Comparison of ENCODE assay signal across 26 cellular contexts in genomic region chr15:50067254-50067653, GRCh38. TPM values are rescaled to one million over a fixed set of nuclear protein-coding genes. Genes with fewer than 3 reads are reported as not detected.
DNase-seq lines count a peak whose midpoint lies in the region; ATAC-seq and TF ChIP-seq lines count a peak whose summit lies in the region.
"Had no signal": no experiment of that assay in that cellular context is flagged by ENCODE, and none has a peak within 500 bp of the region (broad histone marks: within the 10 kb centered on the region; RNA-seq: fewer than 3 reads in every experiment).

No MANE protein-coding gene starts in this region.

- H3K4me3 ChIP-seq in HL-60 (replicated peaks; ENCODE audit: insufficient read depth, low read length) = no peak overlapping the region
- no peak overlapping the region for H3K4me3 ChIP-seq in neural progenitor cell
- H3K4me3 ChIP-seq: heart right ventricle, pancreas, SK-N-MC, tibial artery had no signal

- H3K4me1 Mint-ChIP-seq in dendritic cell treated with granulocyte-macrophage colony-stimulating factor and Interleukin-4, amounts not matched to agents 40 ng/mL and 50 ng/mL, for 4 days (ENCODE audit: low read depth) = peaks cover 38% of the 10 kb centered on the region
- no peaks in the 10 kb centered on the region for H3K4me1 Mint-ChIP-seq in neural progenitor cell

- DNase-seq in CD1c-positive myeloid dendritic cell (ENCODE audit: extremely low spot score) (peak; percentile 38), HL-60 (ENCODE audit: low read depth in 1 of 2, low spot score in 1 of 2) (no peak), neural progenitor cell (ENCODE audit: low spot score) (no peak), NCI-H2171 treated with DMSO at 0.1 percent for 48 hours (lab: John Stamatoyannopoulos, UW) (no peak)
- DNase-seq: activated CD8-positive, alpha-beta T cell treated with anti-CD3 and anti-CD28 coated beads for 36 hours; activated naive CD4-positive, alpha-beta T cell; activated T-cell treated with anti-CD3 and anti-CD28 coated beads, Interleukin-2, amount 50 U/mL, for 1 hour; CD4-positive, alpha-beta memory T cell; DMS 273 treated with DMSO at 0.1 percent for 48 hours; effector memory CD4-positive, alpha-beta T cell; foreskin keratinocyte; heart right ventricle; naive thymus-derived CD4-positive, alpha-beta T cell; NCI-H1048; NCI-H187; NCI-H69; pancreas; right cardiac atrium; stimulated activated CD4-positive, alpha-beta T cell treated with anti-CD3 and anti-CD28 coated beads, Interleukin-4, amount 100 ng/mL, for 4 hours; stimulated activated naive CD8-positive, alpha-beta T cell treated with anti-CD3 and anti-CD28 coated beads, Interleukin-15, amount 100 ng/mL, for 72 hours; tibial artery had no signal

- H3K79me2 ChIP-seq in neural progenitor cell (ENCODE audit: low read depth) = no peaks in the 10 kb centered on the region

- no peak for ATAC-seq in GM21381 (IDR thresholded peaks at IDR 0.05; ENCODE audit: unreplicated experiment)
- ATAC-seq in GM19463 (IDR thresholded peaks at IDR 0.05; ENCODE audit: unreplicated experiment) = no peak
- ATAC-seq: activated CD8-positive, alpha-beta T cell treated with anti-CD3 and anti-CD28 coated beads for 36 hours; foreskin keratinocyte; heart right ventricle; naive thymus-derived CD4-positive, alpha-beta T cell; pancreas; right cardiac atrium; stimulated activated naive CD8-positive, alpha-beta T cell treated with anti-CD3 and anti-CD28 coated beads, Interleukin-15, amount 100 ng/mL, for 72 hours had no signal

- no peaks in the 10 kb centered on the region for H4K20me1 ChIP-seq in neural progenitor cell (ENCODE audit: low read depth)

- peaks cover 9% of the 10 kb centered on the region for H3K4me1 ChIP-seq in neural progenitor cell
- H3K4me1 ChIP-seq: foreskin keratinocyte, pancreas, tibial artery had no signal

- TF ChIP-seq CTCF in HL-60 (IDR thresholded peaks at IDR 0.05; ENCODE audit: insufficient read depth, low read length) (no peak), neural progenitor cell (IDR thresholded peaks at IDR 0.05) (no peak)

- H3K27me3 ChIP-seq in HL-60 (ENCODE audit: insufficient read depth, poor library complexity, severe bottlenecking) = no peaks in the 10 kb centered on the region
- H3K27me3 ChIP-seq in neural progenitor cell = no peaks in the 10 kb centered on the region
- H3K27me3 ChIP-seq: heart right ventricle, pancreas, tibial artery had no signal

- intact Hi-C loops in dendritic cell treated with granulocyte-macrophage colony-stimulating factor and Interleukin-4, amounts not matched to agents 40 ng/mL and 50 ng/mL, for 4 days (cut with micrococcal nuclease) = loop anchor here (5.0 kb wide), 1 partner anchor 40 kb away; no protein-coding TSS in a partner anchor

- peaks cover 37% of the 10 kb centered on the region for H3K36me3 Mint-ChIP-seq in dendritic cell treated with granulocyte-macrophage colony-stimulating factor and Interleukin-4, amounts not matched to agents 40 ng/mL and 50 ng/mL, for 4 days (ENCODE audit: low read depth)
- H3K36me3 Mint-ChIP-seq in neural progenitor cell = no peaks in the 10 kb centered on the region
- H3K36me3 Mint-ChIP-seq: CD4-positive, alpha-beta memory T cell had no signal

- H2AFZ ChIP-seq in neural progenitor cell (replicated peaks) = peak overlapping the region; percentile 35

- no peak overlapping the region for H3K4me2 ChIP-seq in neural progenitor cell
- H3K4me2 ChIP-seq: KMS-11 had no signal

- no peak overlapping the region for H3K4me3 Mint-ChIP-seq in dendritic cell treated with granulocyte-macrophage colony-stimulating factor and Interleukin-4, amounts not matched to agents 40 ng/mL and 50 ng/mL, for 4 days
- H3K4me3 Mint-ChIP-seq in neural progenitor cell = no peak overlapping the region
- H3K4me3 Mint-ChIP-seq: activated CD8-positive, alpha-beta T cell treated with anti-CD3 and anti-CD28 coated beads for 36 hours; CD4-positive, alpha-beta memory T cell; stimulated activated naive CD8-positive, alpha-beta T cell treated with anti-CD3 and anti-CD28 coated beads, Interleukin-15, amount 100 ng/mL, for 72 hours had no signal

- no peaks in the 10 kb centered on the region for H3K36me3 ChIP-seq in neural progenitor cell
- H3K36me3 ChIP-seq: heart right ventricle, pancreas, tibial artery had no signal

- no peaks in the 10 kb centered on the region for H3K9me3 Mint-ChIP-seq in dendritic cell treated with granulocyte-macrophage colony-stimulating factor and Interleukin-4, amounts not matched to agents 40 ng/mL and 50 ng/mL, for 4 days
- H3K9me3 Mint-ChIP-seq in neural progenitor cell = no peaks in the 10 kb centered on the region
- H3K9me3 Mint-ChIP-seq: CD4-positive, alpha-beta memory T cell; stimulated activated naive CD8-positive, alpha-beta T cell treated with anti-CD3 and anti-CD28 coated beads, Interleukin-15, amount 100 ng/mL, for 72 hours had no signal

- peak overlapping the region; percentile 65 for H3K27ac Mint-ChIP-seq in dendritic cell treated with granulocyte-macrophage colony-stimulating factor and Interleukin-4, amounts not matched to agents 40 ng/mL and 50 ng/mL, for 4 days
- no peak overlapping the region for H3K27ac Mint-ChIP-seq in neural progenitor cell

- H3K27ac ChIP-seq in HL-60 (replicated peaks) (peak overlapping the region; percentile 93), neural progenitor cell (no peak overlapping the region)
- H3K27ac ChIP-seq: foreskin keratinocyte, KMS-11, pancreas, SK-N-MC, tibial artery had no signal

- no peaks in the 10 kb centered on the region for H3K27me3 Mint-ChIP-seq in dendritic cell treated with granulocyte-macrophage colony-stimulating factor and Interleukin-4, amounts not matched to agents 40 ng/mL and 50 ng/mL, for 4 days
- H3K27me3 Mint-ChIP-seq in neural progenitor cell (ENCODE audit: insufficient read depth, low read depth) = no peaks in the 10 kb centered on the region

- H3K9ac ChIP-seq in neural progenitor cell = no peak overlapping the region
- H3K9ac ChIP-seq: KMS-11 had no signal

- H3F3A ChIP-seq in neural progenitor cell (ENCODE audit: low read depth) = no peaks in the 10 kb centered on the region

- no peaks in the 10 kb centered on the region for H3K9me3 ChIP-seq in neural progenitor cell (ENCODE audit: low read depth)
- H3K9me3 ChIP-seq: heart right ventricle, pancreas, tibial artery had no signal

RNA-seq across cellular contexts. Expression of gene ATP8B4, which starts 51.8 kb away (rescaled TPM):
- total RNA-seq in neural progenitor cell (ENCODE audit: low replicate concordance) = 2.0 and 2.7 TPM in 2 replicates
- total RNA-seq: foreskin keratinocyte had no signal
